In the genomic region with DNA sequence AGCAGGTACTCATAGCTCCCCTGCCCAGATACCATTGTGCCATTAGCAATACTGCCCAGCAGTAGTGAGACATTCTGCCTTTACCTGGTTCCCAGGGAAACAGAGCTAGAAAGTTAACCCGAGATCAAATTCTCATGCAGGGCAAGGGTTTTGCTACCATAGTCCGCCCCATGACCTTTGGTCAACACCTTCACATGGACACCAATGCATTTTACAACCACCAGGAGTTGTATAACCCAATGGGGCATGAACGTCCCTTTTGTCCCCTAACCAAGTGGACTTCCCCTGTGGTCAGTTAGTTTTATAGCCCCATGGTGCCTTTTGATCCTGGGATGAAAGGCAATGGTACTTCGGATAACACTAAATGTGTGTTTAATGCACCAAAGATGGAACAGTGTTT, we compare ENCODE assay signal across 23 cellular contexts.
"Had no signal": no experiment of that assay in that cellular context is flagged by ENCODE, and none has a peak within 500 bp of the region (broad histone marks: within the 10 kb centered on the region; RNA-seq: fewer than 3 reads in every experiment).

No MANE protein-coding gene starts in this region.

- H3K9ac ChIP-seq: neural progenitor cell had no signal

- H3K9me3 ChIP-seq: colonic mucosa, esophagus muscularis mucosa, gastroesophageal sphincter, heart left ventricle, mucosa of descending colon, ovary, psoas muscle, thoracic aorta, tibial nerve, upper lobe of left lung had no signal

- ATAC-seq: foreskin keratinocyte; gastroesophageal sphincter; heart left ventricle; mucosa of descending colon; psoas muscle; right cardiac atrium; stimulated activated naive B cell treated with anti-CD40 and anti-IgM and Interleukin-4, amounts not matched to agents 10 μg/mL and 1 μg/mL and 100 μg/mL, for 72 hours had no signal

- H3K27ac ChIP-seq: colonic mucosa, esophagus muscularis mucosa, foreskin keratinocyte, gastroesophageal sphincter, neural progenitor cell, ovary, psoas muscle, skin epidermis, thoracic aorta, tibial nerve, upper lobe of left lung had no signal

- DNase-seq: colonic mucosa; effector CD8-positive, alpha-beta T cell; foreskin keratinocyte; hippocampal formation; mesenchymal stem cell; naive B cell; nucleus accumbens; ovary; psoas muscle; right cardiac atrium; stimulated activated CD4-positive, alpha-beta T cell treated with anti-CD3 and anti-CD28 coated beads, Interleukin-15, amount 100 ng/mL, for 24 hours; stimulated activated CD4-positive, alpha-beta T cell treated with anti-CD3 and anti-CD28 coated beads, Interleukin-2, amount 100 ng/mL, for 48 hours; stimulated activated naive B cell treated with anti-CD40 and anti-IgM and Interleukin-4, amounts not matched to agents 10 μg/mL and 1 μg/mL and 100 μg/mL, for 72 hours; upper lobe of left lung had no signal

- H3K36me3 ChIP-seq: colonic mucosa, esophagus muscularis mucosa, gastroesophageal sphincter, heart left ventricle, neural progenitor cell, ovary, thoracic aorta, tibial nerve, upper lobe of left lung had no signal

- FAIRE-seq: islet of Langerhans had no signal

- H3K4me3 ChIP-seq: colonic mucosa, esophagus muscularis mucosa, gastroesophageal sphincter, heart left ventricle, mucosa of descending colon, neural progenitor cell, ovary, psoas muscle, skin epidermis, thoracic aorta, tibial nerve, upper lobe of left lung had no signal

- H3K4me2 ChIP-seq: neural progenitor cell had no signal

- H3K4me1 ChIP-seq: colonic mucosa, gastroesophageal sphincter, neural progenitor cell, psoas muscle, tibial nerve, upper lobe of left lung had no signal

- H3K27me3 ChIP-seq: colonic mucosa, foreskin keratinocyte, gastroesophageal sphincter, heart left ventricle, neural progenitor cell, ovary, tibial nerve, upper lobe of left lung had no signal

- H2AFZ ChIP-seq: neural progenitor cell had no signal
